In genomic region chr4:5815641-5816040, GRCh38 we compare ENCODE assay signal across 30 cellular contexts.
"Had no signal": no experiment of that assay in that cellular context is flagged by ENCODE, and none has a peak within 500 bp of the region (broad histone marks: within the 10 kb centered on the region; RNA-seq: fewer than 3 reads in every experiment).

No MANE protein-coding gene starts in this region.

- H3K27ac ChIP-seq: ascending aorta, cardiac muscle cell, PC-9, WERI-Rb-1 had no signal

- H3K27me3 ChIP-seq: ascending aorta, cardiac muscle cell had no signal

- DNase-seq: activated CD4-positive, alpha-beta memory T cell treated with anti-CD3 and anti-CD28 coated beads, Interleukin-2, amount 10 ng/mL, durations not matched to agents 7 days and 5 days; activated CD4-positive, alpha-beta T cell treated with anti-CD3 and anti-CD28 coated beads for 1 hour; activated CD4-positive, alpha-beta T cell treated with anti-CD3 and anti-CD28 coated beads for 48 hours; activated CD4-positive, CD25-positive, alpha-beta regulatory T cell; activated CD8-positive, alpha-beta memory T cell treated with anti-CD3 and anti-CD28 coated beads for 24 hours; activated CD8-positive, alpha-beta memory T cell treated with anti-CD3 and anti-CD28 coated beads, Interleukin-2, amount 10 ng/mL, durations not matched to agents 7 days and 5 days; activated CD8-positive, alpha-beta memory T cell treated with anti-CD3 and anti-CD28 coated beads, Interleukin-2, amount 50 U/mL, for 48 hours; activated gamma-delta T cell; activated naive CD4-positive, alpha-beta T cell treated with Interleukin-2 at 50 U/mL for 16 hours; activated naive CD8-positive, alpha-beta T cell treated with anti-CD3 and anti-CD28 coated beads, Interleukin-2, amount 10 ng/mL, durations not matched to agents 7 days and 5 days; activated T-cell treated with anti-CD3 and anti-CD28 coated beads, Interleukin-2, amount 50 U/mL, for 48 hours; amygdala; Karpas-422; KBM-7; NCI-H1105; NCI-H1417 treated with DMSO at 0.1 percent for 48 hours; NCI-H187 treated with DMSO at 0.1 percent for 48 hours; NCI-H2081; NCI-H226; NCI-H446 treated with DMSO at 0.1 percent for 48 hours; NCI-H524; PC-9; Right ventricle myocardium superior; SW 1271; T-helper 1 cell; T-helper 2 cell; T-helper 9 cell; WERI-Rb-1 had no signal

- H3K9me3 ChIP-seq: ascending aorta had no signal

- H3K4me2 ChIP-seq: PC-9 had no signal

- H3K4me3 ChIP-seq: ascending aorta, cardiac muscle cell, PC-9 had no signal

- H3K4me1 ChIP-seq: ascending aorta had no signal

- ATAC-seq: activated CD8-positive, alpha-beta memory T cell treated with anti-CD3 and anti-CD28 coated beads, Interleukin-2, amount 10 ng/mL, durations not matched to agents 7 days and 5 days had no signal
